ENCODE assay signal across 8 cellular contexts in the genomic region with DNA sequence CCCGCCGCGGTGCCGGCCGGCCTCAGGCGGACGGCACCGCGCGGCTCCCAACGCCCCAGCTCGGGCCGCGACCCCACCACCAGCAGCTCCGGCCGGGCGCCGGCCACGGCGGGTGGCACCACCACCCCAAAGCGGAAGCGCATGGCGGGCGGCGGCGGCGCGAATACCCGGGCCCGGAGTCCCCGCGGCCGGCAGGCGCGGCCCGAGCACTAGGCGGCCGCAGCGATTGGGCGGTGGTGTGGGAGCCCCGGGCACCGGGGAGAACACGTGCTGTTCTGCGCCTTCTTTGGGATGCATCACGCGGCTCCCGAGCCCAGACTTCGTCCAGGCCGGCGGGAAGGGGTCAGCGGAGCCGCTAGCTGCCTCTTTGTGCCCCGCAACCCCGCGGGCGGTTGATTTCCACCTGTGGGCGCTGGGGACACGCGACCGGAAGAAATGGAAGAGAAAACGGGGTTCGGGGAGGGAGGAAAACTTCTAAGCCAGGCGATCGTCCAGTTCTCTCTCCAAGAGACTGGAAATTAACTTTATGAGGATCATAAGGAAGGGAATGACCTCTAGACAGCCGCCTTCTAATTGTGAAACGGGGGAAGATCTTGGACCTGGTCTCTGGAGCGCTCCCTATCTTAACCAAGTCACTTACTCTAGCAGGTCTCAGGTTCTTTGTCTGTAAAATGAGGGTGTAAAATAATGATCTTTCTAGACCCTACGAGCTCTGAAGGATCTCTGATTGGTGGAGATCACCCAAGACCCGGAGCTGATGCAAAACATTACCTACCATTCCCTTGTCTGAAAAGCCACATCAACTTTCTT. TPM values are rescaled to one million over a fixed set of nuclear protein-coding genes. Genes with fewer than 3 reads are reported as not detected.
DNase-seq lines count a peak whose midpoint lies in the region; ATAC-seq and TF ChIP-seq lines count a peak whose summit lies in the region.

A gene (minus strand): TSS at position 165 of the 810 bp plus-strand sequence. CDS start 22 bp downstream, at position 143.

- intact Hi-C loops in activated CD4-positive, alpha-beta T cell treated with anti-CD3 and anti-CD28 coated beads, Interleukin-2, amount 10 ng/mL, durations not matched to agents 24 days and 14 days (cut with micrococcal nuclease) = loop anchor here (1.0 to 10.0 kb wide), 3 partner anchors 80 to 1581 kb away; a partner anchor contains a TSS
- intact Hi-C loops in dendritic cell treated with granulocyte-macrophage colony-stimulating factor and Interleukin-4, amounts not matched to agents 40 ng/mL and 50 ng/mL, for 4 days (cut with micrococcal nuclease) = loop anchor here (1.0 to 10.0 kb wide), 3 partner anchors 79 to 1469 kb away; a partner anchor contains a TSS

- H3K27ac Mint-ChIP-seq in activated CD4-positive, alpha-beta T cell treated with anti-CD3 and anti-CD28 coated beads, Interleukin-2, amount 10 ng/mL, durations not matched to agents 24 days and 14 days = peak within 1 kb of the TSS; percentile 99
- H3K27ac Mint-ChIP-seq in dendritic cell treated with granulocyte-macrophage colony-stimulating factor and Interleukin-4, amounts not matched to agents 40 ng/mL and 50 ng/mL, for 4 days = peak within 1 kb of the TSS; percentile 100

- H3K9ac ChIP-seq in liver (ENCODE audit: low read depth in 1 of 2, low read length in 2 of 2) = peak within 1 kb of the TSS; percentile 94 to 96

- H3K4me3 Mint-ChIP-seq in activated CD4-positive, alpha-beta T cell treated with anti-CD3 and anti-CD28 coated beads, Interleukin-2, amount 10 ng/mL, durations not matched to agents 24 days and 14 days = peak within 1 kb of the TSS; percentile 96
- peak within 1 kb of the TSS; percentile 99 for H3K4me3 Mint-ChIP-seq in dendritic cell treated with granulocyte-macrophage colony-stimulating factor and Interleukin-4, amounts not matched to agents 40 ng/mL and 50 ng/mL, for 4 days

- TF ChIP-seq CTCF in liver (IDR thresholded peaks at IDR 0.05; ENCODE audit: low read depth, low read length, missing input control) = peak; percentile 17

- under 1% methylated on average over 69 of the region's 69 CpGs for WGBS in liver

- H3K4me3 ChIP-seq in liver (ENCODE audit: low read depth in 1 of 3, low read length in 3 of 3) = peak within 1 kb of the TSS; percentile 79 to 93 (median 83)

- H3K36me3 ChIP-seq in liver (ENCODE audit: control insufficient read depth in 4 of 4, insufficient read depth in 3 of 4, low read depth in 1 of 4, low read length in 3 of 4) = no peaks in the 10 kb centered on the region

- H3K36me3 Mint-ChIP-seq in activated CD4-positive, alpha-beta T cell treated with anti-CD3 and anti-CD28 coated beads, Interleukin-2, amount 10 ng/mL, durations not matched to agents 24 days and 14 days (ENCODE audit: low read depth) = no peaks in the 10 kb centered on the region
- H3K36me3 Mint-ChIP-seq in dendritic cell treated with granulocyte-macrophage colony-stimulating factor and Interleukin-4, amounts not matched to agents 40 ng/mL and 50 ng/mL, for 4 days (ENCODE audit: low read depth) = peaks cover 14% of the 10 kb centered on the region

- H3K27ac ChIP-seq in liver (ENCODE audit: low read depth in 1 of 2, low read length in 2 of 2) = peak within 1 kb of the TSS; percentile 97 to 98

- DNase-seq in AG20443 (ENCODE audit: low spot score) = peak; percentile 93
- peak; percentile 59 for DNase-seq in NCI-H460 (ENCODE audit: extremely low read depth, low read depth)
- peak; percentile 89 for DNase-seq in activated CD4-positive, alpha-beta T cell treated with anti-CD3 and anti-CD28 coated beads, Interleukin-2, amount 10 ng/mL, durations not matched to agents 24 days and 14 days
- peak; percentile 8 to 59 for DNase-seq in stimulated activated CD4-positive, alpha-beta T cell treated with anti-CD3 and anti-CD28 coated beads, Interleukin-4, amount 100 ng/mL, for 4 hours

- peaks cover 13% of the 10 kb centered on the region for H3K9me3 Mint-ChIP-seq in activated CD4-positive, alpha-beta T cell treated with anti-CD3 and anti-CD28 coated beads, Interleukin-2, amount 10 ng/mL, durations not matched to agents 24 days and 14 days
- peaks cover 2% of the 10 kb centered on the region for H3K9me3 Mint-ChIP-seq in dendritic cell treated with granulocyte-macrophage colony-stimulating factor and Interleukin-4, amounts not matched to agents 40 ng/mL and 50 ng/mL, for 4 days

- no peaks in the 10 kb centered on the region for H3K27me3 ChIP-seq in liver (ENCODE audit: control insufficient read depth in 4 of 4, insufficient read depth in 4 of 4, low read length in 3 of 4)

- H3K4me1 Mint-ChIP-seq in activated CD4-positive, alpha-beta T cell treated with anti-CD3 and anti-CD28 coated beads, Interleukin-2, amount 10 ng/mL, durations not matched to agents 24 days and 14 days = peaks cover 14% of the 10 kb centered on the region
- peaks cover 24% of the 10 kb centered on the region for H3K4me1 Mint-ChIP-seq in dendritic cell treated with granulocyte-macrophage colony-stimulating factor and Interleukin-4, amounts not matched to agents 40 ng/mL and 50 ng/mL, for 4 days (ENCODE audit: low read depth)

- H3K4me1 ChIP-seq in liver (ENCODE audit: control insufficient read depth in 4 of 4, insufficient read depth in 4 of 4, low read length in 3 of 4) = peaks cover 1 to 10% (median 7%) of the 10 kb centered on the region in 4 donors

- H3K27me3 Mint-ChIP-seq in activated CD4-positive, alpha-beta T cell treated with anti-CD3 and anti-CD28 coated beads, Interleukin-2, amount 10 ng/mL, durations not matched to agents 24 days and 14 days = no peaks in the 10 kb centered on the region
- no peaks in the 10 kb centered on the region for H3K27me3 Mint-ChIP-seq in dendritic cell treated with granulocyte-macrophage colony-stimulating factor and Interleukin-4, amounts not matched to agents 40 ng/mL and 50 ng/mL, for 4 days

- H3K9me3 ChIP-seq in liver (ENCODE audit: control insufficient read depth in 4 of 4, low read length in 3 of 4) = no peaks in the 10 kb centered on the region

- no peak for TF ChIP-seq RAD21 in liver (IDR thresholded peaks at IDR 0.05)

- ATAC-seq in GM18907 (IDR thresholded peaks at IDR 0.05; ENCODE audit: unreplicated experiment) (peak; percentile 81), HG03135 (IDR thresholded peaks at IDR 0.05; ENCODE audit: unreplicated experiment) (peak; percentile 71)

TF ChIP-seq in liver, 16 proteins besides CTCF, POLR2A, EP300 and RAD21:
- TF ChIP-seq TAF1 (conservative IDR thresholded peaks at IDR 0.05) (peak; percentile 59), FOXA2 (IDR thresholded peaks at IDR 0.05) (no peak), EGR1 (IDR thresholded peaks at IDR 0.05; ENCODE audit: low read depth in 2 of 2) (no peak), YY1 (IDR thresholded peaks at IDR 0.05) (peak; percentile 58), HNF4A (conservative IDR thresholded peaks at IDR 0.05) (peak; percentile 13 to 42)
- TF ChIP-seq, protein P1, sequence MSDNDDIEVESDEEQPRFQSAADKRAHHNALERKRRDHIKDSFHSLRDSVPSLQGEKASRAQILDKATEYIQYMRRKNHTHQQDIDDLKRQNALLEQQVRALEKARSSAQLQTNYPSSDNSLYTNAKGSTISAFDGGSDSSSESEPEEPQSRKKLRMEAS (IDR thresholded peaks at IDR 0.05) = peak; percentile 49
- TF ChIP-seq, protein P2, sequence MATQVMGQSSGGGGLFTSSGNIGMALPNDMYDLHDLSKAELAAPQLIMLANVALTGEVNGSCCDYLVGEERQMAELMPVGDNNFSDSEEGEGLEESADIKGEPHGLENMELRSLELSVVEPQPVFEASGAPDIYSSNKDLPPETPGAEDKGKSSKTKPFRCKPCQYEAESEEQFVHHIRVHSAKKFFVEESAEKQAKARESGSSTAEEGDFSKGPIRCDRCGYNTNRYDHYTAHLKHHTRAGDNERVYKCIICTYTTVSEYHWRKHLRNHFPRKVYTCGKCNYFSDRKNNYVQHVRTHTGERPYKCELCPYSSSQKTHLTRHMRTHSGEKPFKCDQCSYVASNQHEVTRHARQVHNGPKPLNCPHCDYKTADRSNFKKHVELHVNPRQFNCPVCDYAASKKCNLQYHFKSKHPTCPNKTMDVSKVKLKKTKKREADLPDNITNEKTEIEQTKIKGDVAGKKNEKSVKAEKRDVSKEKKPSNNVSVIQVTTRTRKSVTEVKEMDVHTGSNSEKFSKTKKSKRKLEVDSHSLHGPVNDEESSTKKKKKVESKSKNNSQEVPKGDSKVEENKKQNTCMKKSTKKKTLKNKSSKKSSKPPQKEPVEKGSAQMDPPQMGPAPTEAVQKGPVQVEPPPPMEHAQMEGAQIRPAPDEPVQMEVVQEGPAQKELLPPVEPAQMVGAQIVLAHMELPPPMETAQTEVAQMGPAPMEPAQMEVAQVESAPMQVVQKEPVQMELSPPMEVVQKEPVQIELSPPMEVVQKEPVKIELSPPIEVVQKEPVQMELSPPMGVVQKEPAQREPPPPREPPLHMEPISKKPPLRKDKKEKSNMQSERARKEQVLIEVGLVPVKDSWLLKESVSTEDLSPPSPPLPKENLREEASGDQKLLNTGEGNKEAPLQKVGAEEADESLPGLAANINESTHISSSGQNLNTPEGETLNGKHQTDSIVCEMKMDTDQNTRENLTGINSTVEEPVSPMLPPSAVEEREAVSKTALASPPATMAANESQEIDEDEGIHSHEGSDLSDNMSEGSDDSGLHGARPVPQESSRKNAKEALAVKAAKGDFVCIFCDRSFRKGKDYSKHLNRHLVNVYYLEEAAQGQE (IDR thresholded peaks at IDR 0.05) = peak; percentile 65
TF ChIP-seq in liver: peak in this region for 5.

RNA-seq across cellular contexts. Expression of the gene that starts here (rescaled TPM):
- total RNA-seq in NCI-H460 (2014; rRNA removed; shearing (Covaris generic)) = 3.1 and 5.7 TPM in 2 replicates
- 3.2 and 10.0 TPM in 2 replicates for polyA plus RNA-seq in NCI-H460 (2014; cell fraction: nucleus; rRNA removed)
- 4.2 and 4.6 TPM in 2 replicates for total RNA-seq in activated CD4-positive, alpha-beta T cell treated with anti-CD3 and anti-CD28 coated beads, Interleukin-2, amount 10 ng/mL, durations not matched to agents 24 days and 14 days
- 10 to 100 TPM in 1 of 2 donors, 1 to 10 TPM in 1; 6.2 to 13.0 TPM for total RNA-seq in liver
- 1 to 10 TPM; 3.7 to 4.1 TPM for polyA plus RNA-seq in liver

Comparison
In these comparisons a context has a peak if more than half of its experiments do, and no peak if none do; other contexts are left out.
1. Peak in every context shown above with its lines: DNase-seq, ATAC-seq, H3K4me3 ChIP-seq and H3K27ac ChIP-seq.
2. DNase-seq: peak in every context shown above with its lines; median percentile 93 in AG20443; 89 in activated CD4-positive, alpha-beta T cell treated with anti-CD3 and anti-CD28 coated beads, Interleukin-2, amount 10 ng/mL, durations not matched to agents 24 days and 14 days; 59 in NCI-H460; 34 in stimulated activated CD4-positive, alpha-beta T cell treated with anti-CD3 and anti-CD28 coated beads, Interleukin-4, amount 100 ng/mL, for 4 hours.